24 cellular contexts compared by ENCODE assay signal in the genomic region with DNA sequence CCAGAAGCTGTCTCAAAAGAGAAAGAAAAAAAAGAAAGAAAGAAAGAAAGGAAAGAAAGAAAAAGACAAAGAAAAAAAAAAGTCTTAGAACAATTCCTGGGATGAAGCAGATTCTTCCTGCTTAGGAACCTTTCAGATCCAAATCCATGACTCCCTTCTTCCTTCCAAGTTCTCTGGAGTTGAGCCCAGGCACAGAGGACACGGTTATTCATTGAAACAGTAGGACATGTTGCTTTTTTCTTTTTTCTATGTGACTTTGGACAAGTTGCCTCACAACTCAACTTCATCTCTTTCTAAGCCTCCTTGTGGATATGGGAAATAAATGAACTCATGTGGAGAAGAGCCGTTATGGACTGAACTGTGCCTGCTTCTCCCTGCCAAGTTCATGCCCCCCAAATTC. TPM values are rescaled to one million over a fixed set of nuclear protein-coding genes. Genes with fewer than 3 reads are reported as not detected.
"Had no signal": no experiment of that assay in that cellular context is flagged by ENCODE, and none has a peak within 500 bp of the region (broad histone marks: within the 10 kb centered on the region; RNA-seq: fewer than 3 reads in every experiment).

No MANE protein-coding gene starts in this region.

- H3K4me1 ChIP-seq: body of pancreas, right lobe of liver, thyroid gland, upper lobe of right lung had no signal

- H3K4me3 ChIP-seq: body of pancreas, cardiac muscle cell, heart left ventricle, mucosa of descending colon, right lobe of liver, skin epidermis, thyroid gland, upper lobe of right lung had no signal

- H3K36me3 Mint-ChIP-seq: activated naive CD4-positive, alpha-beta T cell treated with anti-CD3 and anti-CD28 coated beads, Interleukin-2, amount 10 ng/mL, durations not matched to agents 7 days and 5 days; WTC11 had no signal

- ATAC-seq: body of pancreas, heart left ventricle, left cardiac atrium, mucosa of descending colon, right lobe of liver, upper lobe of right lung, WTC11 had no signal

- H3K9me3 ChIP-seq: body of pancreas, heart left ventricle, mucosa of descending colon, right lobe of liver, thyroid gland, upper lobe of right lung had no signal

- H3K36me3 ChIP-seq: cardiac muscle cell, heart left ventricle, right lobe of liver, thyroid gland, upper lobe of right lung had no signal

- H3K9me3 Mint-ChIP-seq: activated naive CD4-positive, alpha-beta T cell treated with anti-CD3 and anti-CD28 coated beads, Interleukin-2, amount 10 ng/mL, durations not matched to agents 7 days and 5 days; activated T-cell treated with anti-CD3 and anti-CD28 coated beads, Interleukin-2, amount 50 U/mL, for 72 hours; stimulated activated naive CD8-positive, alpha-beta T cell treated with anti-CD3 and anti-CD28 coated beads, Interleukin-15, Interleukin-2, amounts not matched to agents 100 ng/mL and 50 ng/mL, for 24 hours; WTC11 had no signal

- H3K27ac ChIP-seq: body of pancreas, cardiac muscle cell, heart left ventricle, right lobe of liver, thyroid gland, upper lobe of right lung had no signal

- H3K4me3 Mint-ChIP-seq: activated naive CD4-positive, alpha-beta T cell treated with anti-CD3 and anti-CD28 coated beads, Interleukin-2, amount 10 ng/mL, durations not matched to agents 7 days and 5 days; nephron progenitor cell; stimulated activated naive CD8-positive, alpha-beta T cell treated with anti-CD3 and anti-CD28 coated beads, Interleukin-15, Interleukin-2, amounts not matched to agents 100 ng/mL and 50 ng/mL, for 24 hours; WTC11 had no signal

- DNase-seq: activated CD4-positive, alpha-beta T cell treated with anti-CD3 and anti-CD28 coated beads, Interleukin-2, amount 50 U/mL, for 48 hours; activated effector memory CD4-positive, alpha-beta T cell treated with Interleukin-2 at 50 U/mL for 16 hours; activated naive CD4-positive, alpha-beta T cell treated with anti-CD3 and anti-CD28 coated beads, Interleukin-2, amount 10 ng/mL, durations not matched to agents 7 days and 5 days; activated T-cell treated with anti-CD3 and anti-CD28 coated beads, Interleukin-2, amount 50 U/mL, for 72 hours; dermis blood vessel endothelial cell; effector CD8-positive, alpha-beta T cell; heart left ventricle; islet precursor cell; left cardiac atrium; mesenchymal stem cell; mucosa of descending colon; nephron progenitor cell; posterior cingulate gyrus; right lobe of liver; stimulated activated CD4-positive, alpha-beta T cell treated with anti-CD3 and anti-CD28 coated beads, Interleukin-1b, Interleukin-23, amount 100 ng/mL, for 48 hours; T-helper 9 cell; thyroid gland; upper lobe of right lung had no signal

- H3K27me3 ChIP-seq: body of pancreas, cardiac muscle cell, heart left ventricle, right lobe of liver, thyroid gland had no signal

- FAIRE-seq: frontal cortex had no signal

- H3K27ac Mint-ChIP-seq: activated naive CD4-positive, alpha-beta T cell treated with anti-CD3 and anti-CD28 coated beads, Interleukin-2, amount 10 ng/mL, durations not matched to agents 7 days and 5 days; activated T-cell treated with anti-CD3 and anti-CD28 coated beads, Interleukin-2, amount 50 U/mL, for 72 hours; nephron progenitor cell; stimulated activated naive CD8-positive, alpha-beta T cell treated with anti-CD3 and anti-CD28 coated beads, Interleukin-15, Interleukin-2, amounts not matched to agents 100 ng/mL and 50 ng/mL, for 24 hours; WTC11 had no signal

RNA-seq across cellular contexts. Expression of a gene that starts 14.7 kb away (rescaled TPM):
- total RNA-seq: body of pancreas, frontal cortex, thyroid gland had no signal
- polyA plus RNA-seq: cardiac muscle cell had no signal
